ENCODE assay signal across 13 cellular contexts in genomic region chr10:95477175-95477520, GRCh38.
DNase-seq lines count a peak whose midpoint lies in the region; ATAC-seq, FAIRE-seq and TF ChIP-seq lines count a peak whose summit lies in the region.
"Had no signal": no experiment of that assay in that cellular context is flagged by ENCODE, and none has a peak within 500 bp of the region (broad histone marks: within the 10 kb centered on the region; RNA-seq: fewer than 3 reads in every experiment).

No MANE protein-coding gene starts in this region.

- peak overlapping the region; percentile 94 for H3K27ac Mint-ChIP-seq in Caco-2 (ENCODE audit: unreplicated experiment)
- H3K27ac Mint-ChIP-seq: activated CD4-positive, alpha-beta memory T cell treated with anti-CD3 and anti-CD28 coated beads for 36 hours had no signal

- no TSS peak for BruUV-seq in Caco-2 (replicated peaks; lab: Mats Ljungman, UMichigan)
- BruUV-seq in HepG2 (replicated peaks; lab: Mats Ljungman, UMichigan), result no TSS peak

- CTCF ChIA-PET in Caco-2 (lab: Charles Lee) (interaction anchor here (1.1 kb wide), 1 partner anchor 10 kb away, joined by 3 read pairs; no protein-coding TSS in a partner anchor), HepG2 (lab: Yijun Ruan, JAX; ENCODE audit: low intra/inter-chr PET ratio, low total read pairs) (no interaction called here)

- H3K27me3 ChIP-seq in Caco-2 (replicated peaks; ENCODE audit: control insufficient read depth, insufficient read depth, low read length) (no peaks in the 10 kb centered on the region), body of pancreas (no peaks in the 10 kb centered on the region), HepG2 (ENCODE audit: control insufficient read depth in 1 of 2, insufficient read depth in 2 of 2, low read length in 2 of 2) (no peaks in the 10 kb centered on the region), gastrocnemius medialis (no peaks in the 10 kb centered on the region)

- H4K20me1 ChIP-seq in HepG2 (ENCODE audit: insufficient read depth, low read length), result no peaks in the 10 kb centered on the region

- 84 to 100% methylated on average over 2 of the region's 2 CpGs for WGBS in body of pancreas, 2 donors
- WGBS in HepG2 (ENCODE audit: low lambda C conversion rate), result 95% methylated on average over 2 of the region's 2 CpGs

- TF ChIP-seq CTCF in Caco-2 (IDR thresholded peaks at IDR 0.05; ENCODE audit: insufficient read depth in 1 of 2, low read depth in 1 of 2, low read length in 1 of 2, severe bottlenecking in 1 of 2, unreplicated experiment in 1 of 2) (no peak), body of pancreas (IDR thresholded peaks at IDR 0.05) (no peak), HepG2 (CRISPR knock-in tag; IDR thresholded peaks at IDR 0.05) (no peak), gastrocnemius medialis (IDR thresholded peaks at IDR 0.05 in 4 of 5, conservative IDR thresholded peaks at IDR 0.05 in 1 of 5) (no peak)

- in situ Hi-C loops in HepG2 (cut with HindIII; ENCODE audit: extremely low pct_ligation_motif_present, low pct_unique_long_range_greater_than_20kb) (no loop called here), gastrocnemius medialis (cut with MboI; ENCODE audit: low sequenced_read_pairs in 4 of 4) (no loop called here)

- TF ChIP-seq RAD21 in HepG2 (CRISPR knock-in tag; IDR thresholded peaks at IDR 0.05), result no peak

- no peak overlapping the region for H3K4me3 ChIP-seq in Caco-2 (ENCODE audit: low read depth, low read length)
- no peak overlapping the region for H3K4me3 ChIP-seq in body of pancreas
- H3K4me3 ChIP-seq in HepG2 (replicated peaks in 1 of 3; ENCODE audit: insufficient read depth in 1 of 3, low read depth in 2 of 3, low read length in 3 of 3), result no peak overlapping the region
- peak overlapping the region in 1 of 4 donors; percentile 23 for H3K4me3 ChIP-seq in gastrocnemius medialis

- H3K4me1 ChIP-seq in Caco-2 (peaks cover 94% of the 10 kb centered on the region), body of pancreas (peaks cover 65% of the 10 kb centered on the region), HepG2 (ENCODE audit: insufficient read depth, low read length) (peaks cover 100% of the 10 kb centered on the region), gastrocnemius medialis (peaks cover 92 to 96% of the 10 kb centered on the region in 2 donors)

- H3K9me3 ChIP-seq in Caco-2 (no peaks in the 10 kb centered on the region), body of pancreas (no peaks in the 10 kb centered on the region), HepG2 (ENCODE audit: low read length) (no peaks in the 10 kb centered on the region), gastrocnemius medialis (no peaks in the 10 kb centered on the region)

- H3K36me3 Mint-ChIP-seq in Caco-2 (ENCODE audit: insufficient read depth, unreplicated experiment), result no peaks in the 10 kb centered on the region
- H3K36me3 Mint-ChIP-seq: activated CD4-positive, alpha-beta memory T cell treated with anti-CD3 and anti-CD28 coated beads for 36 hours had no signal

- POLR2A ChIA-PET in Caco-2 (lab: Charles Lee) (no interaction called here), HepG2 (lab: Yijun Ruan, JAX) (interaction anchor here (0.8 to 1.5 kb wide), 5 partner anchors 10 to 76 kb away, joined by 3 to 6 read pairs (median 3); no protein-coding TSS in a partner anchor)

- H3K4me2 ChIP-seq in HepG2 (ENCODE audit: low read depth, low read length), result no peak overlapping the region

- TF ChIP-seq POLR2A in body of pancreas (IDR thresholded peaks at IDR 0.05) (no peak), HepG2 (IDR thresholded peaks at IDR 0.05; ENCODE audit: insufficient read depth in 1 of 2, low read depth in 2 of 2, low read length in 2 of 2) (no peak), gastrocnemius medialis (IDR thresholded peaks at IDR 0.05) (no peak)

- peak overlapping the region; percentile 31; the same call in 1 of the 2 replicates for H3K9ac ChIP-seq in HepG2 (ENCODE audit: insufficient read depth, low read depth, low read length)

- peaks cover 1% of the 10 kb centered on the region; the same call in 1 of the 2 replicates for H3K36me3 ChIP-seq in Caco-2 (ENCODE audit: control insufficient read depth, insufficient read depth, low read length)
- H3K36me3 ChIP-seq in body of pancreas (replicated peaks in 1 of 2; ENCODE audit: insufficient read depth in 1 of 2, low read depth in 2 of 2), result no peaks in the 10 kb centered on the region
- no peaks in the 10 kb centered on the region; a peak in 2 of 5 replicates for H3K36me3 ChIP-seq in HepG2 (replicated peaks in 1 of 2; ENCODE audit: control insufficient read depth in 1 of 2, insufficient read depth in 2 of 2, low read length in 2 of 2)
- no peaks in the 10 kb centered on the region for H3K36me3 ChIP-seq in gastrocnemius medialis

- no peak for FAIRE-seq in HepG2 (lab: Jason Lieb, UNC)
- FAIRE-seq: bronchial epithelial cell had no signal

- intact Hi-C loops in Caco-2 (cut with micrococcal nuclease; ENCODE audit: unreplicated experiment), result no loop called here
- intact Hi-C loops in body of pancreas (cut with DNase I), result no loop called here
- intact Hi-C loops in HepG2 (cut with micrococcal nuclease; ENCODE audit: unreplicated experiment), result no loop called here
- intact Hi-C loops in gastrocnemius medialis (cut with DNase I; ENCODE audit: low total_unique reads), result loop anchor here (5.0 kb wide), 1 partner anchor 200 kb away; no protein-coding TSS in a partner anchor

- DNase-seq in Caco-2, result no peak
- DNase-seq in body of pancreas, result no peak
- no peak for DNase-seq in HepG2 (ENCODE audit: low spot score)
- peak in 1 of 2 donors; percentile 51 for DNase-seq in gastrocnemius medialis
- no peak for DNase-seq in occipital lobe (lab: John Stamatoyannopoulos, UW)
- DNase-seq: activated CD4-positive, alpha-beta memory T cell treated with anti-CD3 and anti-CD28 coated beads for 36 hours; activated effector memory CD4-positive, alpha-beta T cell treated with Interleukin-2 at 50 U/mL for 16 hours; KG1; T1000 had no signal

- H3K9me3 Mint-ChIP-seq in Caco-2 (ENCODE audit: unreplicated experiment), result no peaks in the 10 kb centered on the region
- H3K9me3 Mint-ChIP-seq: activated CD4-positive, alpha-beta memory T cell treated with anti-CD3 and anti-CD28 coated beads for 36 hours had no signal

- H3K27ac ChIP-seq in body of pancreas, result peak overlapping the region; percentile 37 to 88 (median 80)
- peak overlapping the region; percentile 96 for H3K27ac ChIP-seq in HepG2 (ENCODE audit: extremely low read length, insufficient read depth, low read length)
- H3K27ac ChIP-seq in gastrocnemius medialis, result peak overlapping the region; percentile 92 to 99 (median 95)

- ATAC-seq in body of pancreas, result no peak
- no peak for ATAC-seq in HepG2
- ATAC-seq in gastrocnemius medialis, result peak in 1 of 2 donors; percentile 12
- ATAC-seq in HG03442 (IDR thresholded peaks at IDR 0.05; ENCODE audit: unreplicated experiment), result no peak
- no peak for ATAC-seq in HG03039 (IDR thresholded peaks at IDR 0.05; ENCODE audit: unreplicated experiment)
- ATAC-seq in HG03521 (IDR thresholded peaks at IDR 0.05; ENCODE audit: unreplicated experiment), result no peak

- TF ChIP-seq EP300 in HepG2 (IDR thresholded peaks at IDR 0.05; ENCODE audit: low read depth in 2 of 2, low read length in 2 of 2) (no peak), HepG2 (CRISPR knock-in tag; IDR thresholded peaks at IDR 0.05; ENCODE audit: borderline replicate concordance) (no peak)

- peaks cover 44% of the 10 kb centered on the region for H3K79me2 ChIP-seq in HepG2 (ENCODE audit: insufficient read depth, low read length)

- H3K4me1 Mint-ChIP-seq in Caco-2 (ENCODE audit: low read depth, unreplicated experiment), result peaks cover 54% of the 10 kb centered on the region

- H3K27me3 Mint-ChIP-seq in Caco-2 (ENCODE audit: insufficient read depth, unreplicated experiment), result no peaks in the 10 kb centered on the region
- H3K27me3 Mint-ChIP-seq: activated CD4-positive, alpha-beta memory T cell treated with anti-CD3 and anti-CD28 coated beads for 36 hours had no signal

- H3K4me3 Mint-ChIP-seq in Caco-2 (ENCODE audit: unreplicated experiment), result peak overlapping the region; percentile 6
- H3K4me3 Mint-ChIP-seq: activated CD4-positive, alpha-beta memory T cell treated with anti-CD3 and anti-CD28 coated beads for 36 hours had no signal

- H2AFZ ChIP-seq in HepG2 (ENCODE audit: low read length), result no peak overlapping the region

TF ChIP-seq in HepG2, 621 proteins besides CTCF, POLR2A, EP300 and RAD21 (continues in another document):
- no peak for TF ChIP-seq NFE2 (CRISPR knock-in tag; IDR thresholded peaks at IDR 0.05)
- TF ChIP-seq YEATS2 (CRISPR knock-in tag; IDR thresholded peaks at IDR 0.05; ENCODE audit: borderline replicate concordance), result no peak
- no peak for TF ChIP-seq MAFG (CRISPR knock-in tag; IDR thresholded peaks at IDR 0.05)
- no peak for TF ChIP-seq BRF2 (CRISPR knock-in tag; IDR thresholded peaks at IDR 0.05)
- no peak for TF ChIP-seq ZNF33A (CRISPR knock-in tag; IDR thresholded peaks at IDR 0.05; ENCODE audit: borderline replicate concordance)
